Comparison of ENCODE assay signal across 8 cellular contexts in genomic region chr10:31836569-31837406, GRCh38.
A peak's percentile ranks its signal among the peaks of the same experiment; 100 is the strongest.
DNase-seq lines count a peak whose midpoint lies in the region; ATAC-seq and TF ChIP-seq lines count a peak whose summit lies in the region.

No MANE protein-coding gene starts in this region.

- peak overlapping the region; percentile 17 for H3K27ac Mint-ChIP-seq in endothelial cell (ENCODE audit: unreplicated experiment)

- H4K20me1 ChIP-seq in osteoblast (ENCODE audit: insufficient read depth, low read length) = no peaks in the 10 kb centered on the region

- no peak overlapping the region for H3K4me2 ChIP-seq in osteoblast (ENCODE audit: insufficient read depth, low read length)

- TF ChIP-seq CTCF in BJ (IDR thresholded peaks at IDR 0.05; ENCODE audit: insufficient read depth, low read depth, low read length) (peak; percentile 63), endothelial cell (IDR thresholded peaks at IDR 0.05; ENCODE audit: unreplicated experiment) (peak; percentile 71), osteoblast (IDR thresholded peaks at IDR 0.05; ENCODE audit: extremely low read depth, low read depth, low read length) (peak; percentile 78)

- H3K36me3 ChIP-seq in BJ (ENCODE audit: control insufficient read depth, insufficient read depth, low read length) (peaks cover 1% of the 10 kb centered on the region; the same call in 1 of the 2 replicates), NT2/D1 (ENCODE audit: insufficient read depth, insufficient read length, low read length) (no peaks in the 10 kb centered on the region), osteoblast (ENCODE audit: insufficient read depth, low read length) (no peaks in the 10 kb centered on the region)

- H3K9me3 ChIP-seq in NT2/D1 (ENCODE audit: insufficient read depth, low read length) = no peaks in the 10 kb centered on the region
- H3K9me3 ChIP-seq in osteoblast (ENCODE audit: low read depth, low read length) = no peaks in the 10 kb centered on the region

- peaks cover 2% of the 10 kb centered on the region for H3K79me2 ChIP-seq in osteoblast (ENCODE audit: insufficient read depth, low read length)

- no peaks in the 10 kb centered on the region for H3K36me3 Mint-ChIP-seq in endothelial cell (ENCODE audit: low read depth, unreplicated experiment)

- ATAC-seq in GM19351 (IDR thresholded peaks at IDR 0.05; ENCODE audit: unreplicated experiment) = peak; percentile 49
- ATAC-seq in GM18520 (IDR thresholded peaks at IDR 0.05; ENCODE audit: unreplicated experiment) = no peak

- CTCF ChIA-PET in BJ (lab: Yijun Ruan, JAX) = interaction anchor here (1.0 to 1.9 kb wide), 8 partner anchors 11 to 199 kb away, joined by 3 to 5 read pairs (median 4); no protein-coding TSS in a partner anchor

- H3K4me1 ChIP-seq in NT2/D1 (ENCODE audit: insufficient read depth, insufficient read length) = no peaks in the 10 kb centered on the region
- H3K4me1 ChIP-seq in osteoblast (ENCODE audit: insufficient read depth, low read length) = no peaks in the 10 kb centered on the region

- no peak overlapping the region for H2AFZ ChIP-seq in osteoblast (ENCODE audit: low read length)

- H3K4me1 Mint-ChIP-seq in endothelial cell (ENCODE audit: unreplicated experiment) = peaks cover 23% of the 10 kb centered on the region

- H3K27me3 ChIP-seq in BJ (ENCODE audit: control insufficient read depth, insufficient read depth, low read length) (no peaks in the 10 kb centered on the region), NT2/D1 (ENCODE audit: insufficient read depth, insufficient read length) (no peaks in the 10 kb centered on the region), osteoblast (ENCODE audit: insufficient read depth, low read length) (no peaks in the 10 kb centered on the region)

- no peaks in the 10 kb centered on the region for H3K9me3 Mint-ChIP-seq in endothelial cell (ENCODE audit: unreplicated experiment)

- no peak overlapping the region for H3K4me3 Mint-ChIP-seq in endothelial cell (ENCODE audit: unreplicated experiment)

- H3K27ac ChIP-seq in osteoblast (ENCODE audit: low read depth, low read length) = no peak overlapping the region

- no peak for DNase-seq in BJ (ENCODE audit: low read depth)
- peak; percentile 13 for DNase-seq in NT2/D1 (ENCODE audit: low read depth, low spot score)
- DNase-seq in endothelial cell (ENCODE audit: low spot score) = peak; percentile 31
- DNase-seq in osteoblast (ENCODE audit: insufficient read length, low spot score, missing footprints) = peak; percentile 65
- DNase-seq in NCI-H1930 (lab: John Stamatoyannopoulos, UW) = no peak
- DNase-seq in COR-L47 (lab: John Stamatoyannopoulos, UW) = no peak

- no peak overlapping the region for H3K4me3 ChIP-seq in BJ (ENCODE audit: low read depth, low read length)
- no peak overlapping the region for H3K4me3 ChIP-seq in NT2/D1 (ENCODE audit: insufficient read length, low read depth)
- no peak overlapping the region for H3K4me3 ChIP-seq in osteoblast (ENCODE audit: insufficient read depth, low read length)

- no peak overlapping the region for H3K9ac ChIP-seq in NT2/D1 (ENCODE audit: insufficient read length, low read depth)

- H3K27me3 Mint-ChIP-seq in endothelial cell (ENCODE audit: unreplicated experiment) = peaks cover 2% of the 10 kb centered on the region

- POLR2A ChIA-PET in BJ (lab: Charles Lee) = no interaction called here

Comparison
In these comparisons a context has a peak if more than half of its experiments do, and no peak if none do; other contexts are left out.
1. DNase-seq: peak in NT2/D1 (single experiment), endothelial cell (single experiment) and osteoblast (single experiment); none in BJ (single experiment), NCI-H1930 (0 of 2) and COR-L47 (single experiment).
2. Peak in every context shown above with its lines, with median percentiles within 50 percentile points of each other: CTCF ChIP-seq.